Comparison of ENCODE assay signal across 17 cellular contexts in genomic region chr21:38401527-38401926, GRCh38.
A peak's percentile ranks its signal among the peaks of the same experiment; 100 is the strongest.
DNase-seq lines count a peak whose midpoint lies in the region; ATAC-seq, FAIRE-seq and TF ChIP-seq lines count a peak whose summit lies in the region.
"Had no signal": no experiment of that assay in that cellular context is flagged by ENCODE, and none has a peak within 500 bp of the region (broad histone marks: within the 10 kb centered on the region; RNA-seq: fewer than 3 reads in every experiment).

No MANE protein-coding gene starts in this region.

- H4K8ac ChIP-seq in mesenchymal stem cell (ENCODE audit: low read length), result no peak overlapping the region

- dilution Hi-C loops in endothelial cell of umbilical vein (cut with MboI; ENCODE audit: extremely low pct_ligation_motif_present, low sequenced_read_pairs), result no loop called here

- ATAC-seq in right lobe of liver (peak in 3 of 4 donors; percentile 23 to 65 (median 55)), HepG2 (no peak)
- ATAC-seq in activated CD8-positive, alpha-beta memory T cell treated with anti-CD3 and anti-CD28 coated beads, Interleukin-2, amount 10 ng/mL, durations not matched to agents 7 days and 5 days, result no peak

- H3K79me2 ChIP-seq in HepG2 (ENCODE audit: insufficient read depth, low read length), result no peaks in the 10 kb centered on the region
- H3K79me2 ChIP-seq in endothelial cell of umbilical vein (ENCODE audit: control insufficient read depth, insufficient read depth, low read length), result peaks cover 59% of the 10 kb centered on the region

- TF ChIP-seq EP300 in HepG2 (IDR thresholded peaks at IDR 0.05; ENCODE audit: low read depth in 2 of 2, low read length in 2 of 2) (no peak), HepG2 (CRISPR knock-in tag; IDR thresholded peaks at IDR 0.05; ENCODE audit: borderline replicate concordance) (no peak)

- H2AFZ ChIP-seq in HepG2 (ENCODE audit: low read length) (no peak overlapping the region), endothelial cell of umbilical vein (ENCODE audit: low read depth, low read length) (no peak overlapping the region), mesenchymal stem cell (ENCODE audit: low read depth, low read length) (no peak overlapping the region)

- FAIRE-seq in HepG2 (lab: Jason Lieb, UNC), result no peak
- no peak for FAIRE-seq in endothelial cell of umbilical vein (lab: Jason Lieb, UNC)
- FAIRE-seq: GM12892, GM18507 had no signal

- no peak overlapping the region for H3K14ac ChIP-seq in mesenchymal stem cell (ENCODE audit: low read length in 2 of 2)

- DNase-seq in right lobe of liver (no peak), HepG2 (ENCODE audit: low spot score) (no peak), endothelial cell of umbilical vein (ENCODE audit: low read depth, low spot score) (no peak), mesenchymal stem cell (no peak), A673 (ENCODE audit: low spot score) (no peak)
- no peak for DNase-seq in activated CD8-positive, alpha-beta memory T cell treated with anti-CD3 and anti-CD28 coated beads, Interleukin-2, amount 10 ng/mL, durations not matched to agents 7 days and 5 days
- no peak for DNase-seq in stimulated activated CD8-positive, alpha-beta memory T cell treated with anti-CD3 and anti-CD28 coated beads, Interleukin-4, amount 100 ng/mL, for 48 hours
- DNase-seq: ACHN; BE2C; CD4-positive, alpha-beta memory T cell; DMS153; DMS79; GDM1 had no signal

- H3K9me3 Mint-ChIP-seq in activated CD8-positive, alpha-beta memory T cell treated with anti-CD3 and anti-CD28 coated beads, Interleukin-2, amount 10 ng/mL, durations not matched to agents 7 days and 5 days (ENCODE audit: low read depth), result no peaks in the 10 kb centered on the region

- H3K9ac ChIP-seq in HepG2 (ENCODE audit: insufficient read depth, low read depth, low read length), result no peak overlapping the region
- H3K9ac ChIP-seq in endothelial cell of umbilical vein (replicated peaks; ENCODE audit: extremely low read depth, insufficient read depth, low read length), result no peak overlapping the region
- no peak overlapping the region for H3K9ac ChIP-seq in mesenchymal stem cell (ENCODE audit: low read length)

- no peaks in the 10 kb centered on the region for H4K20me1 ChIP-seq in HepG2 (ENCODE audit: insufficient read depth, low read length)
- H4K20me1 ChIP-seq in endothelial cell of umbilical vein (replicated peaks; ENCODE audit: control insufficient read depth, extremely low read depth, insufficient read depth, low read length), result no peaks in the 10 kb centered on the region

- TF ChIP-seq CTCF in right lobe of liver (IDR thresholded peaks at IDR 0.05) (no peak), HepG2 (CRISPR knock-in tag; IDR thresholded peaks at IDR 0.05) (no peak), endothelial cell of umbilical vein (IDR thresholded peaks at IDR 0.05; ENCODE audit: extremely low read depth in 1 of 2, insufficient read depth in 1 of 2, low read depth in 1 of 2, low read length in 2 of 2) (no peak), A673 (conservative IDR thresholded peaks at IDR 0.05; ENCODE audit: low read depth, low read length) (no peak)

- H3K27ac Mint-ChIP-seq in activated CD8-positive, alpha-beta memory T cell treated with anti-CD3 and anti-CD28 coated beads, Interleukin-2, amount 10 ng/mL, durations not matched to agents 7 days and 5 days, result no peak overlapping the region
- H3K27ac Mint-ChIP-seq: CD4-positive, alpha-beta memory T cell had no signal

- H4K91ac ChIP-seq in mesenchymal stem cell (ENCODE audit: low read length), result peak overlapping the region; percentile 31

- H3K4me1 ChIP-seq in right lobe of liver (no peaks in the 10 kb centered on the region), HepG2 (ENCODE audit: insufficient read depth, low read length) (no peaks in the 10 kb centered on the region), endothelial cell of umbilical vein (ENCODE audit: control insufficient read depth, extremely low read depth, insufficient read depth, low read length) (peaks cover 3% of the 10 kb centered on the region), mesenchymal stem cell (ENCODE audit: control insufficient read depth, insufficient read depth, low read depth, low read length) (peaks cover 10% of the 10 kb centered on the region), A673 (ENCODE audit: insufficient read depth, low read length, poor library complexity, severe bottlenecking) (no peaks in the 10 kb centered on the region)
- H3K4me1 ChIP-seq: BE2C, HAP-1 had no signal

- H3K4me2 ChIP-seq in HepG2 (ENCODE audit: low read depth, low read length) (no peak overlapping the region), endothelial cell of umbilical vein (ENCODE audit: insufficient read depth, low read length) (no peak overlapping the region), mesenchymal stem cell (ENCODE audit: low read length, poor library complexity, severe bottlenecking) (no peak overlapping the region)

- H3K4me1 Mint-ChIP-seq in activated CD8-positive, alpha-beta memory T cell treated with anti-CD3 and anti-CD28 coated beads, Interleukin-2, amount 10 ng/mL, durations not matched to agents 7 days and 5 days, result no peaks in the 10 kb centered on the region
- H3K4me1 Mint-ChIP-seq: CD4-positive, alpha-beta memory T cell had no signal

- H3K4me3 ChIP-seq in right lobe of liver, result no peak overlapping the region
- H3K4me3 ChIP-seq in HepG2 (replicated peaks in 1 of 3; ENCODE audit: insufficient read depth in 1 of 3, low read depth in 2 of 3, low read length in 3 of 3), result no peak overlapping the region
- H3K4me3 ChIP-seq in endothelial cell of umbilical vein (replicated peaks in 1 of 3; ENCODE audit: insufficient read depth in 1 of 3, low read depth in 1 of 3, low read length in 3 of 3), result no peak overlapping the region
- no peak overlapping the region for H3K4me3 ChIP-seq in mesenchymal stem cell (ENCODE audit: insufficient read depth in 1 of 2, low read depth in 1 of 2, low read length in 2 of 2)
- H3K4me3 ChIP-seq in A673 (ENCODE audit: low read depth, low read length, poor library complexity, severe bottlenecking), result no peak overlapping the region
- H3K4me3 ChIP-seq: HAP-1 had no signal

- intact Hi-C loops in right lobe of liver (cut with DNase I) (no loop called here), HepG2 (cut with micrococcal nuclease; ENCODE audit: unreplicated experiment) (no loop called here), endothelial cell of umbilical vein (cut with micrococcal nuclease) (no loop called here), A673 (cut with micrococcal nuclease; ENCODE audit: unreplicated experiment) (no loop called here)

- no peak overlapping the region for H3K4me3 Mint-ChIP-seq in activated CD8-positive, alpha-beta memory T cell treated with anti-CD3 and anti-CD28 coated beads, Interleukin-2, amount 10 ng/mL, durations not matched to agents 7 days and 5 days
- H3K4me3 Mint-ChIP-seq: CD14-positive monocyte; CD4-positive, alpha-beta memory T cell had no signal

- no peak for TF ChIP-seq POLR2A in right lobe of liver (IDR thresholded peaks at IDR 0.05)
- TF ChIP-seq POLR2A in HepG2 (IDR thresholded peaks at IDR 0.05; ENCODE audit: insufficient read depth in 1 of 2, low read depth in 2 of 2, low read length in 2 of 2), result no peak
- no peak for TF ChIP-seq POLR2A in endothelial cell of umbilical vein (IDR thresholded peaks at IDR 0.05; ENCODE audit: low read depth, low read length)

- H2BK12ac ChIP-seq in mesenchymal stem cell (ENCODE audit: low read length in 2 of 2), result no peak overlapping the region

- POLR2A ChIA-PET in HepG2 (lab: Yijun Ruan, JAX) (no interaction called here), endothelial cell of umbilical vein (lab: Charles Lee) (no interaction called here), A673 (lab: Charles Lee; ENCODE audit: low non-redundant PET) (no interaction called here)

- no peak overlapping the region for H2BK15ac ChIP-seq in mesenchymal stem cell (ENCODE audit: low read depth, poor library complexity, severe bottlenecking)

- TF ChIP-seq RAD21 in HepG2 (CRISPR knock-in tag; IDR thresholded peaks at IDR 0.05), result no peak

- in situ Hi-C loops in HepG2 (cut with HindIII; ENCODE audit: extremely low pct_ligation_motif_present, low pct_unique_long_range_greater_than_20kb), result no loop called here

- H3K27ac ChIP-seq in right lobe of liver, result no peak overlapping the region
- no peak overlapping the region for H3K27ac ChIP-seq in HepG2 (ENCODE audit: extremely low read length, insufficient read depth, low read length)
- H3K27ac ChIP-seq in endothelial cell of umbilical vein (ENCODE audit: insufficient read depth, low read depth, low read length), result no peak overlapping the region
- no peak overlapping the region for H3K27ac ChIP-seq in mesenchymal stem cell (ENCODE audit: low read length, poor library complexity, severe bottlenecking)
- no peak overlapping the region for H3K27ac ChIP-seq in A673 (ENCODE audit: low read depth, low read length, poor library complexity, severe bottlenecking)

- H3K79me1 ChIP-seq in mesenchymal stem cell (replicated peaks; ENCODE audit: low read length, poor library complexity, severe bottlenecking), result no peaks in the 10 kb centered on the region

- H2BK120ac ChIP-seq in mesenchymal stem cell (ENCODE audit: low read depth, low read length), result no peak overlapping the region

- H3K9me3 ChIP-seq in right lobe of liver, result no peaks in the 10 kb centered on the region
- no peaks in the 10 kb centered on the region for H3K9me3 ChIP-seq in HepG2 (ENCODE audit: low read length)
- no peaks in the 10 kb centered on the region for H3K9me3 ChIP-seq in endothelial cell of umbilical vein (replicated peaks; ENCODE audit: control insufficient read depth, insufficient read depth, low read length)
- no peaks in the 10 kb centered on the region for H3K9me3 ChIP-seq in mesenchymal stem cell (ENCODE audit: control insufficient read depth, low read length)
- H3K9me3 ChIP-seq in A673 (ENCODE audit: low read depth, low read length, poor library complexity, severe bottlenecking), result no peaks in the 10 kb centered on the region
- H3K9me3 ChIP-seq: BE2C, HAP-1 had no signal

- H3K4ac ChIP-seq in mesenchymal stem cell (ENCODE audit: low read depth in 1 of 2, low read length in 2 of 2), result no peak overlapping the region

- H3K27me3 Mint-ChIP-seq in activated CD8-positive, alpha-beta memory T cell treated with anti-CD3 and anti-CD28 coated beads, Interleukin-2, amount 10 ng/mL, durations not matched to agents 7 days and 5 days, result peaks cover 10% of the 10 kb centered on the region

- no peak overlapping the region for H2BK5ac ChIP-seq in mesenchymal stem cell (ENCODE audit: low read depth, low read length, poor library complexity, severe bottlenecking)

- WGBS in right lobe of liver (ENCODE audit: insufficient coverage, low coverage, low lambda C conversion rate, missing lambda C conversion rate), result 45% methylated on average over 8 of the region's 10 CpGs
- 10% methylated on average over 8 of the region's 10 CpGs for WGBS in HepG2 (ENCODE audit: low lambda C conversion rate)
- WGBS in mesenchymal stem cell, result 91% methylated on average over 8 of the region's 10 CpGs

- BruUV-seq in HepG2 (replicated peaks; lab: Mats Ljungman, UMichigan) (no TSS peak), endothelial cell of umbilical vein (replicated peaks; lab: Mats Ljungman, UMichigan) (TSS peak; percentile 3), A673 (replicated peaks; lab: Mats Ljungman, UMichigan) (no TSS peak)

- no peaks in the 10 kb centered on the region for H3K36me3 Mint-ChIP-seq in activated CD8-positive, alpha-beta memory T cell treated with anti-CD3 and anti-CD28 coated beads, Interleukin-2, amount 10 ng/mL, durations not matched to agents 7 days and 5 days
- H3K36me3 Mint-ChIP-seq: CD4-positive, alpha-beta memory T cell had no signal

- H3K36me3 ChIP-seq in right lobe of liver, result no peaks in the 10 kb centered on the region
- H3K36me3 ChIP-seq in HepG2 (replicated peaks in 1 of 2; ENCODE audit: control insufficient read depth in 1 of 2, insufficient read depth in 2 of 2, low read length in 2 of 2), result no peaks in the 10 kb centered on the region
- peaks cover 54 to 64% of the 10 kb centered on the region in 2 experiments for H3K36me3 ChIP-seq in endothelial cell of umbilical vein (ENCODE audit: control insufficient read depth in 2 of 2, extremely low read depth in 1 of 2, insufficient read depth in 2 of 2, low read length in 2 of 2)
- no peaks in the 10 kb centered on the region for H3K36me3 ChIP-seq in mesenchymal stem cell (ENCODE audit: control insufficient read depth in 1 of 2, insufficient read depth in 2 of 2, low read depth in 1 of 2, low read length in 2 of 2)
- no peaks in the 10 kb centered on the region for H3K36me3 ChIP-seq in A673 (ENCODE audit: insufficient read depth, low read length, poor library complexity, severe bottlenecking)
- H3K36me3 ChIP-seq: BE2C, HAP-1 had no signal

- CTCF ChIA-PET in HepG2 (lab: Yijun Ruan, JAX; ENCODE audit: low intra/inter-chr PET ratio, low total read pairs), result no interaction called here
- CTCF ChIA-PET in endothelial cell of umbilical vein (lab: Charles Lee), result no interaction called here
- CTCF ChIA-PET in activated CD8-positive, alpha-beta memory T cell treated with anti-CD3 and anti-CD28 coated beads, Interleukin-2, amount 10 ng/mL, durations not matched to agents 7 days and 5 days (lab: Charles Lee), result no interaction called here
- CTCF ChIA-PET in A673 (lab: Charles Lee), result no interaction called here

- no peak overlapping the region for H3K23ac ChIP-seq in mesenchymal stem cell (ENCODE audit: low read length in 2 of 2)

- H3K9me1 ChIP-seq in endothelial cell of umbilical vein (replicated peaks; ENCODE audit: control insufficient read depth, extremely low read depth, insufficient read depth, low read length), result no peaks in the 10 kb centered on the region

- no peak overlapping the region for H2AK5ac ChIP-seq in mesenchymal stem cell (ENCODE audit: low read length, severe bottlenecking)

- no peaks in the 10 kb centered on the region for H3K27me3 ChIP-seq in right lobe of liver
- peaks cover 2 to 39% of the 10 kb centered on the region in 2 experiments; a peak in 3 of 5 replicates for H3K27me3 ChIP-seq in HepG2 (ENCODE audit: control insufficient read depth in 1 of 2, insufficient read depth in 2 of 2, low read length in 2 of 2)
- no peaks in the 10 kb centered on the region for H3K27me3 ChIP-seq in endothelial cell of umbilical vein (ENCODE audit: control insufficient read depth in 2 of 2, insufficient read depth in 2 of 2, low read length in 2 of 2)
- H3K27me3 ChIP-seq in mesenchymal stem cell (ENCODE audit: control insufficient read depth in 1 of 2, insufficient read depth in 1 of 2, low read length in 2 of 2), result peaks cover 0 to 1% of the 10 kb centered on the region in 2 experiments
- H3K27me3 ChIP-seq in A673 (replicated peaks; ENCODE audit: insufficient read depth, low read depth, low read length, poor library complexity), result peaks cover 23% of the 10 kb centered on the region
- H3K27me3 ChIP-seq: BE2C had no signal

- H3K18ac ChIP-seq in mesenchymal stem cell (ENCODE audit: low read depth in 1 of 2, low read length in 2 of 2), result no peak overlapping the region

Comparison
In these comparisons a context has a peak if more than half of its experiments do, and no peak if none do; other contexts are left out.
1. ATAC-seq: peak in right lobe of liver (3 of 4); none in HepG2 (single experiment) and activated CD8-positive, alpha-beta memory T cell treated with anti-CD3 and anti-CD28 coated beads, Interleukin-2, amount 10 ng/mL, durations not matched to agents 7 days and 5 days (single experiment).